ENCODE assay signal across 16 cellular contexts in genomic region chr1:153526132-153526543, GRCh38. TPM values are rescaled to one million over a fixed set of nuclear protein-coding genes. Genes with fewer than 3 reads are reported as not detected.
A peak's percentile ranks its signal among the peaks of the same experiment; 100 is the strongest.
DNase-seq lines count a peak whose midpoint lies in the region; ATAC-seq, FAIRE-seq and TF ChIP-seq lines count a peak whose summit lies in the region.
"Had no signal": no experiment of that assay in that cellular context is flagged by ENCODE, and none has a peak within 500 bp of the region (broad histone marks: within the 10 kb centered on the region; RNA-seq: fewer than 3 reads in every experiment).

No MANE protein-coding gene starts in this region.

- POLR2A ChIA-PET in activated CD4-positive, alpha-beta memory T cell treated with anti-CD3 and anti-CD28 coated beads for 36 hours (lab: Charles Lee) = no interaction called here

- H3K4me3 ChIP-seq in GM23338 (no peak overlapping the region), bronchial epithelial cell (ENCODE audit: low read depth, low read length) (no peak overlapping the region), trophoblast cell (ENCODE audit: low read depth, low read length) (no peak overlapping the region)
- H3K4me3 ChIP-seq: lung had no signal

- H2AFZ ChIP-seq in GM23338 (0 out of 2 replicates have a peak overlapping the region, but pooled peaks have one; percentile 52), trophoblast cell (ENCODE audit: insufficient read depth, low read length, poor library complexity) (no peak overlapping the region)

- no peak overlapping the region for H3K4me2 ChIP-seq in GM23338
- H3K4me2 ChIP-seq in trophoblast cell (ENCODE audit: low read length) = no peak overlapping the region

- H3K4me1 ChIP-seq in GM23338 (ENCODE audit: insufficient read depth) (0 out of 2 replicates have a peak, but pooled peaks cover 6% of the 10 kb centered on the region), trophoblast cell (ENCODE audit: control insufficient read depth in 1 of 2, insufficient read depth in 2 of 2, low read length in 2 of 2) (peaks cover 18 to 20% of the 10 kb centered on the region in 2 experiments)

- H2BK12ac ChIP-seq in trophoblast cell (ENCODE audit: low read length) = no peak overlapping the region

- no peaks in the 10 kb centered on the region for H3K79me2 ChIP-seq in GM23338 (replicated peaks; ENCODE audit: insufficient read depth)
- no peaks in the 10 kb centered on the region for H3K79me2 ChIP-seq in trophoblast cell (ENCODE audit: control insufficient read depth, insufficient read depth, low read length, poor library complexity)

- H2BK120ac ChIP-seq in trophoblast cell (ENCODE audit: insufficient read depth, low read length, poor library complexity) = no peak overlapping the region

- H4K91ac ChIP-seq in trophoblast cell (ENCODE audit: low read depth, low read length) = peak overlapping the region; percentile 55

- H3K27me3 ChIP-seq in GM23338 (ENCODE audit: insufficient read depth) (no peaks in the 10 kb centered on the region), bronchial epithelial cell (ENCODE audit: control insufficient read depth, insufficient read depth, low read length) (no peaks in the 10 kb centered on the region), trophoblast cell (ENCODE audit: insufficient read depth, low read length) (no peaks in the 10 kb centered on the region)

- no peak overlapping the region for H4K12ac ChIP-seq in trophoblast cell (ENCODE audit: low read depth, low read length)

- H3K27me3 Mint-ChIP-seq in GM23338 (ENCODE audit: insufficient read depth, low read depth, poor library complexity) = peaks cover under 1% of the 10 kb centered on the region
- no peaks in the 10 kb centered on the region for H3K27me3 Mint-ChIP-seq in activated CD4-positive, alpha-beta memory T cell treated with anti-CD3 and anti-CD28 coated beads for 36 hours
- H3K27me3 Mint-ChIP-seq: CD4-positive, alpha-beta T cell had no signal

- no peak overlapping the region for H2AK5ac ChIP-seq in trophoblast cell (ENCODE audit: low read length)

- no peaks in the 10 kb centered on the region for H3K36me3 ChIP-seq in GM23338 (ENCODE audit: insufficient read depth)
- no peaks in the 10 kb centered on the region for H3K36me3 ChIP-seq in bronchial epithelial cell (ENCODE audit: control insufficient read depth, insufficient read depth, low read length)
- H3K36me3 ChIP-seq in trophoblast cell (ENCODE audit: control insufficient read depth in 1 of 2, insufficient read depth in 2 of 2, low read length in 2 of 2) = no peaks in the 10 kb centered on the region

- H3K4me3 Mint-ChIP-seq in GM23338 = no peak overlapping the region
- H3K4me3 Mint-ChIP-seq in activated CD4-positive, alpha-beta memory T cell treated with anti-CD3 and anti-CD28 coated beads for 36 hours = no peak overlapping the region
- H3K4me3 Mint-ChIP-seq: CD4-positive, alpha-beta T cell had no signal

- DNase-seq in GM23338 (ENCODE audit: low spot score) (no peak), NCI-H446 (lab: John Stamatoyannopoulos, UW) (peak; percentile 54 to 89), bronchial epithelial cell (ENCODE audit: low read depth) (peak; percentile 93), trophoblast cell (no peak), T-helper 1 cell (no peak)
- DNase-seq in activated CD4-positive, alpha-beta memory T cell treated with anti-CD3 and anti-CD28 coated beads for 36 hours = no peak
- DNase-seq: activated CD4-positive, alpha-beta T cell treated with anti-CD3 and anti-CD28 coated beads, Interleukin-2, amount 50 U/mL, for 1 hour; activated naive CD4-positive, alpha-beta T cell; CD4-positive, alpha-beta T cell; cortex of kidney had no signal

- H3K4me1 Mint-ChIP-seq in GM23338 = peaks cover 18% of the 10 kb centered on the region
- peaks cover 14% of the 10 kb centered on the region for H3K4me1 Mint-ChIP-seq in activated CD4-positive, alpha-beta memory T cell treated with anti-CD3 and anti-CD28 coated beads for 36 hours (ENCODE audit: low read depth)

- no peaks in the 10 kb centered on the region for H4K20me1 ChIP-seq in GM23338 (replicated peaks; ENCODE audit: insufficient read depth)

- H3K23ac ChIP-seq in trophoblast cell (ENCODE audit: low read length) = no peak overlapping the region

- TF ChIP-seq CTCF in GM23338 (conservative IDR thresholded peaks at IDR 0.05; ENCODE audit: low read depth in 2 of 2) (no peak), bronchial epithelial cell (IDR thresholded peaks at IDR 0.05; ENCODE audit: insufficient read depth, low read length, severe bottlenecking) (no peak)

- no peaks in the 10 kb centered on the region for H3K9me2 ChIP-seq in GM23338 (ENCODE audit: insufficient read depth)

- peak overlapping the region; percentile 2 for H4K8ac ChIP-seq in trophoblast cell (ENCODE audit: low read depth, low read length)

- CTCF ChIA-PET in activated CD4-positive, alpha-beta memory T cell treated with anti-CD3 and anti-CD28 coated beads for 36 hours (lab: Charles Lee) = interaction anchor here (0.8 to 2.7 kb wide), 3 partner anchors 42 to 46 kb away, joined by 3 to 11 read pairs (median 6); no protein-coding TSS in a partner anchor

- peaks cover 8% of the 10 kb centered on the region; the same call in 1 of the 3 replicates for H3K9me3 Mint-ChIP-seq in GM23338
- no peaks in the 10 kb centered on the region for H3K9me3 Mint-ChIP-seq in activated CD4-positive, alpha-beta memory T cell treated with anti-CD3 and anti-CD28 coated beads for 36 hours
- H3K9me3 Mint-ChIP-seq: CD4-positive, alpha-beta T cell had no signal

- ATAC-seq in GM23338 = no peak
- no peak for ATAC-seq in GM21723 (IDR thresholded peaks at IDR 0.05; ENCODE audit: unreplicated experiment)
- no peak for ATAC-seq in HG02610 (IDR thresholded peaks at IDR 0.05; ENCODE audit: unreplicated experiment)

- H3K27ac Mint-ChIP-seq in GM23338 = no peak overlapping the region
- H3K27ac Mint-ChIP-seq in activated CD4-positive, alpha-beta memory T cell treated with anti-CD3 and anti-CD28 coated beads for 36 hours = no peak overlapping the region
- H3K27ac Mint-ChIP-seq: CD4-positive, alpha-beta T cell had no signal

- no peaks in the 10 kb centered on the region for H3F3A ChIP-seq in GM23338 (replicated peaks; ENCODE audit: low read depth)

- H3K27ac ChIP-seq in GM23338 (ENCODE audit: low read depth) (no peak overlapping the region), trophoblast cell (ENCODE audit: low read depth, low read length) (no peak overlapping the region)

- H3K9ac ChIP-seq in trophoblast cell (ENCODE audit: low read length) = no peak overlapping the region

- no peaks in the 10 kb centered on the region for H3K9me3 ChIP-seq in trophoblast cell (ENCODE audit: insufficient read depth, low read depth, low read length)

- intact Hi-C loops in activated CD4-positive, alpha-beta memory T cell treated with anti-CD3 and anti-CD28 coated beads for 36 hours (cut with micrococcal nuclease) = no loop called here

- no peak overlapping the region for H2BK5ac ChIP-seq in trophoblast cell (ENCODE audit: low read depth, low read length, poor library complexity)

- no peaks in the 10 kb centered on the region for H3K36me3 Mint-ChIP-seq in GM23338 (ENCODE audit: low read depth)
- H3K36me3 Mint-ChIP-seq in activated CD4-positive, alpha-beta memory T cell treated with anti-CD3 and anti-CD28 coated beads for 36 hours = no peaks in the 10 kb centered on the region

- no peak overlapping the region for H3K14ac ChIP-seq in trophoblast cell (ENCODE audit: low read length)

- no peak overlapping the region for H3K18ac ChIP-seq in trophoblast cell (ENCODE audit: low read length)

- WGBS in trophoblast cell (ENCODE audit: extremely low coverage, insufficient coverage, insufficient read length) = no CpG with 5 or more reads among the region's 8 CpGs

- FAIRE-seq in bronchial epithelial cell (lab: Jason Lieb, UNC) = peak; percentile 97

- H3K4ac ChIP-seq in trophoblast cell (ENCODE audit: low read depth, low read length) = no peak overlapping the region

- peaks cover 6% of the 10 kb centered on the region for H3K79me1 ChIP-seq in trophoblast cell (ENCODE audit: low read length)

RNA-seq across cellular contexts. Expression of gene S100A6, which starts 9.7 kb away (rescaled TPM):
- total RNA-seq in GM23338 (2014; rRNA removed; shearing (Covaris generic)) = 7.3 and 9.4 TPM in 2 replicates
- 77.5 and 98.0 TPM in 2 replicates for polyA plus RNA-seq in GM23338 (2016; fragmentation: Nextera tagmentation; extraction: Ambion mirVana)
- total RNA-seq in bronchial epithelial cell = 2,948 and 3,820 TPM in 2 replicates
- polyA plus RNA-seq in trophoblast cell (2013) = 120 and 129 TPM in 2 replicates
- total RNA-seq in activated CD4-positive, alpha-beta memory T cell treated with anti-CD3 and anti-CD28 coated beads for 36 hours = 100 to 1,000 TPM; 503 to 513 TPM

RNA-seq across cellular contexts. Expression of gene S100A5, which starts 14.6 kb away (rescaled TPM):
- not detected in 2 replicates for total RNA-seq in GM23338 (2014; rRNA removed; shearing (Covaris generic))
- 0.47 TPM in 1 of 2 replicates, not detected in the other for polyA plus RNA-seq in GM23338 (2016; fragmentation: Nextera tagmentation; extraction: Ambion mirVana)
- total RNA-seq in bronchial epithelial cell = not detected in 2 replicates
- polyA plus RNA-seq in trophoblast cell (2013) = 0.37 and 0.40 TPM in 2 replicates
- total RNA-seq in activated CD4-positive, alpha-beta memory T cell treated with anti-CD3 and anti-CD28 coated beads for 36 hours = 1 to 10 TPM; 3.3 to 4.0 TPM
- total RNA-seq: glomerular endothelial cell, pulmonary artery endothelial cell, temporal lobe had no signal

RNA-seq across cellular contexts. Expression of gene S100A4, which starts 19.5 kb away (rescaled TPM):
- 8.2 and 14.2 TPM in 2 replicates for total RNA-seq in GM23338 (2014; rRNA removed; shearing (Covaris generic))
- polyA plus RNA-seq in GM23338 (2016; fragmentation: Nextera tagmentation; extraction: Ambion mirVana) = 34.6 and 36.0 TPM in 2 replicates
- 10.8 and 16.8 TPM in 2 replicates for total RNA-seq in bronchial epithelial cell
- polyA plus RNA-seq in trophoblast cell (2013) = 154 and 165 TPM in 2 replicates
- 100 to 1,000 TPM; 352 to 382 TPM for total RNA-seq in activated CD4-positive, alpha-beta memory T cell treated with anti-CD3 and anti-CD28 coated beads for 36 hours

RNA-seq across cellular contexts. Expression of gene S100A3, which starts 22.9 kb away (rescaled TPM):
- not detected in 2 replicates for total RNA-seq in GM23338 (2014; rRNA removed; shearing (Covaris generic))
- polyA plus RNA-seq in GM23338 (2016; fragmentation: Nextera tagmentation; extraction: Ambion mirVana) = not detected in 2 replicates
- 2.3 and 26.6 TPM in 2 replicates for total RNA-seq in bronchial epithelial cell
- 29.8 and 31.8 TPM in 2 replicates for polyA plus RNA-seq in trophoblast cell (2013)
- not detected for total RNA-seq in activated CD4-positive, alpha-beta memory T cell treated with anti-CD3 and anti-CD28 coated beads for 36 hours
- total RNA-seq: CD4-positive, alpha-beta T cell; temporal lobe had no signal

RNA-seq across cellular contexts. Expression of gene S100A2, which starts 39.5 kb away (rescaled TPM):
- 0.66 TPM in 1 of 2 replicates, not detected in the other for total RNA-seq in GM23338 (2014; rRNA removed; shearing (Covaris generic))
- polyA plus RNA-seq in GM23338 (2016; fragmentation: Nextera tagmentation; extraction: Ambion mirVana) = 0.89 and 1.1 TPM in 2 replicates
- total RNA-seq in bronchial epithelial cell = 804 and 1,251 TPM in 2 replicates
- polyA plus RNA-seq in trophoblast cell (2013) = 6.5 and 6.7 TPM in 2 replicates
- 1 to 10 TPM; 3.5 to 5.3 TPM for total RNA-seq in activated CD4-positive, alpha-beta memory T cell treated with anti-CD3 and anti-CD28 coated beads for 36 hours
- total RNA-seq: CD4-positive, alpha-beta T cell; temporal lobe had no signal

Comparison
In these comparisons a context has a peak if more than half of its experiments do, and no peak if none do; other contexts are left out.
1. DNase-seq: peak in NCI-H446 (2 of 2) and bronchial epithelial cell (single experiment); none in GM23338 (single experiment), trophoblast cell (0 of 2), T-helper 1 cell (0 of 5) and activated CD4-positive, alpha-beta memory T cell treated with anti-CD3 and anti-CD28 coated beads for 36 hours (single experiment).
2. RNA of gene S100A6, which starts 9.7 kb away (total RNA-seq): 2,948 to 3,820 TPM in bronchial epithelial cell and 503 to 513 TPM in activated CD4-positive, alpha-beta memory T cell treated with anti-CD3 and anti-CD28 coated beads for 36 hours; 7.3 to 9.4 TPM in GM23338; every median in the first group is over 10 times any median in the second.
3. RNA of gene S100A4, which starts 19.5 kb away (total RNA-seq): 352 to 382 TPM in activated CD4-positive, alpha-beta memory T cell treated with anti-CD3 and anti-CD28 coated beads for 36 hours; 8.2 to 14.2 TPM in GM23338 and 10.8 to 16.8 TPM in bronchial epithelial cell; every median in the first group is over 10 times any median in the second.